In genomic region chr2:167334343-167334742, GRCh38 we compare ENCODE assay signal across 26 cellular contexts.
"Had no signal": no experiment of that assay in that cellular context is flagged by ENCODE, and none has a peak within 500 bp of the region (broad histone marks: within the 10 kb centered on the region; RNA-seq: fewer than 3 reads in every experiment).

No MANE protein-coding gene starts in this region.

- H3K4me3 ChIP-seq: esophagus muscularis mucosa, gastrocnemius medialis, heart right ventricle, lung, psoas muscle, right lobe of liver, spleen, tibial artery, upper lobe of right lung had no signal

- H3K4me1 ChIP-seq: esophagus muscularis mucosa, gastrocnemius medialis, heart right ventricle, psoas muscle, right lobe of liver, spleen, tibial artery, upper lobe of right lung had no signal

- H3K4me1 Mint-ChIP-seq: naive B cell; stimulated activated memory B cell treated with anti-CD40 and anti-IgM and Interleukin-4, amounts not matched to agents 10 μg/mL and 1 μg/mL and 100 μg/mL, for 72 hours had no signal

- ATAC-seq: gastrocnemius medialis; heart right ventricle; left cardiac atrium; left ventricle myocardium superior; psoas muscle; right lobe of liver; stimulated activated memory B cell treated with anti-CD40 and anti-IgM and Interleukin-4, amounts not matched to agents 10 μg/mL and 1 μg/mL and 100 μg/mL, for 72 hours; upper lobe of right lung had no signal

- H3K27ac Mint-ChIP-seq: naive B cell; nephron progenitor cell; stimulated activated memory B cell treated with anti-CD40 and anti-IgM and Interleukin-4, amounts not matched to agents 10 μg/mL and 1 μg/mL and 100 μg/mL, for 72 hours; stimulated activated naive CD8-positive, alpha-beta T cell treated with anti-CD3 and anti-CD28 coated beads, Interleukin-15, Interleukin-2, amounts not matched to agents 100 ng/mL and 50 ng/mL, for 24 hours had no signal

- H3K27me3 Mint-ChIP-seq: stimulated activated memory B cell treated with anti-CD40 and anti-IgM and Interleukin-4, amounts not matched to agents 10 μg/mL and 1 μg/mL and 100 μg/mL, for 72 hours; stimulated activated naive CD8-positive, alpha-beta T cell treated with anti-CD3 and anti-CD28 coated beads, Interleukin-15, Interleukin-2, amounts not matched to agents 100 ng/mL and 50 ng/mL, for 24 hours had no signal

- H3K36me3 Mint-ChIP-seq: naive B cell; stimulated activated memory B cell treated with anti-CD40 and anti-IgM and Interleukin-4, amounts not matched to agents 10 μg/mL and 1 μg/mL and 100 μg/mL, for 72 hours had no signal

- H3K4me3 Mint-ChIP-seq: naive B cell; nephron progenitor cell; stimulated activated memory B cell treated with anti-CD40 and anti-IgM and Interleukin-4, amounts not matched to agents 10 μg/mL and 1 μg/mL and 100 μg/mL, for 72 hours; stimulated activated naive CD8-positive, alpha-beta T cell treated with anti-CD3 and anti-CD28 coated beads, Interleukin-15, Interleukin-2, amounts not matched to agents 100 ng/mL and 50 ng/mL, for 24 hours had no signal

- H3K27me3 ChIP-seq: gastrocnemius medialis, right lobe of liver, spleen, tibial artery, upper lobe of right lung had no signal

- H3K9me3 Mint-ChIP-seq: stimulated activated memory B cell treated with anti-CD40 and anti-IgM and Interleukin-4, amounts not matched to agents 10 μg/mL and 1 μg/mL and 100 μg/mL, for 72 hours; stimulated activated naive CD8-positive, alpha-beta T cell treated with anti-CD3 and anti-CD28 coated beads, Interleukin-15, Interleukin-2, amounts not matched to agents 100 ng/mL and 50 ng/mL, for 24 hours had no signal

- DNase-seq: effector memory CD4-positive, alpha-beta T cell; gastrocnemius medialis; heart right ventricle; hypothalamus; kidney; left cardiac atrium; left ventricle myocardium superior; mesenchymal stem cell; midbrain; naive B cell; nephron progenitor cell; psoas muscle; retina; right lobe of liver; spleen; stimulated activated CD4-positive, alpha-beta T cell treated with anti-CD3 and anti-CD28 coated beads, Interleukin-15, amount 100 ng/mL, for 24 hours; stimulated activated CD4-positive, alpha-beta T cell treated with anti-CD3 and anti-CD28 coated beads, Interleukin-1b, Interleukin-23, amount 100 ng/mL, for 48 hours; stimulated activated CD4-positive, alpha-beta T cell treated with anti-CD3 and anti-CD28 coated beads, Interleukin-4, amount 100 ng/mL, for 24 hours; tibial artery; upper lobe of right lung had no signal

- H3K27ac ChIP-seq: epithelial cell of prostate, esophagus muscularis mucosa, gastrocnemius medialis, heart right ventricle, psoas muscle, right lobe of liver, spleen, tibial artery, upper lobe of right lung had no signal

- H3K36me3 ChIP-seq: esophagus muscularis mucosa, gastrocnemius medialis, heart right ventricle, right lobe of liver, spleen, tibial artery, upper lobe of right lung had no signal

- H3K9me3 ChIP-seq: esophagus muscularis mucosa, gastrocnemius medialis, psoas muscle, right lobe of liver, spleen, upper lobe of right lung had no signal

- FAIRE-seq: endometrium, kidney had no signal
